Comparison of ENCODE assay signal across 16 cellular contexts in the genomic region with DNA sequence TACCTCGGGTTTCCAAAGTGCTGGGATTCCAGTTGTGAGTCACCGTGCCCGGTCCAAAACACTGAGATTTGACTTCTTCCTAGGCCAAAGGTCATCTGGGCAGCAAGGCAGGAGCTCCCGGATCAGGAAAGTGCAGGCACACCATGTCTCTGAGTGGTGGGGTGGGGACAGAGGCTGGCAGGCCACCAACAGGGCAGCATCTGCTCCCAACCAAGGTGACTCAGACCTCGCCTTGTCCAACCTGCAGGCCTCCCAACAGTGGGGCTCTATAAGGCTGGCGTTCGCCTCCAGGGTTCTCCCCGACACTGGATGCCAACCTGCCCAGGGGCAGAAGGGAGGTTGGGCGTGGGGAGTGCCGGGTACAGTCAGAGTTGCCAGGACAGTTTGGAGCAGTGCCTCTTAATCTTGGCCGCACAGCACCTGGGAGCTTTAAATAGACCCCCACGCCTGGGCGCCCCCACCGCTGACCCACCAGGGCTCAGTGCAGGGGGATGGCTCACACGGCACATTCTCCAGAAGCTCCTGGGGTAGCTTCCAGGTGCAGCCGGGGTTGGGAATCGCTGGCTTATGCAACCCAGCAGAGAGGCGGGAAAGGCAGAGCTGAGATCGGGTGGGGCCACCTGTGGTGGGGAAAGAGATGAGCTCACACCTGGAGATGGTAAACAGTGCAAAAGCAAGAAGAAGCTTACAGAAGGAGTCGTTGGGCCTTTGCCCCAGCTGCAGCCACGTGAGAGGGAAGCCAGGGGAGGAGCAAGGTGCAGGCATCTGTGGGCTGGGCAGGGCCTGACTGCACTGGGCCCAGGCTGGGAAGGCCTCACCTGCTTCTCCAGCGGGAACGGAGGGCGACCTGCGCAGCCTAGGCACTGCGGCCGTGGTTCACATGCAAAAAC. TPM values are rescaled to one million over a fixed set of nuclear protein-coding genes. Genes with fewer than 3 reads are reported as not detected.
DNase-seq lines count a peak whose midpoint lies in the region; ATAC-seq, FAIRE-seq and TF ChIP-seq lines count a peak whose summit lies in the region.
"Had no signal": no experiment of that assay in that cellular context is flagged by ENCODE, and none has a peak within 500 bp of the region (broad histone marks: within the 10 kb centered on the region; RNA-seq: fewer than 3 reads in every experiment).

No MANE protein-coding gene starts in this region.

- TF ChIP-seq POLR2A in suprapubic skin (IDR thresholded peaks at IDR 0.05), result no peak

- H3K9ac ChIP-seq in keratinocyte (ENCODE audit: control insufficient read depth, extremely low read depth, insufficient read depth, low read length), result peak overlapping the region; percentile 81

- POLR2A ChIA-PET in PC-9 (lab: Charles Lee; ENCODE audit: unreplicated experiment), result interaction anchor here (0.6 to 1.6 kb wide), 12 partner anchors 42 to 1704 kb away, joined by 3 to 13 read pairs (median 6); no protein-coding TSS in a partner anchor

- no peaks in the 10 kb centered on the region for H3K9me1 ChIP-seq in keratinocyte (ENCODE audit: control insufficient read depth, extremely low read depth, insufficient read depth, low read length)

- FAIRE-seq in keratinocyte (lab: Jason Lieb, UNC) (peak; percentile 95), frontal cortex (lab: Jason Lieb, UNC) (no peak)

- TSS peak; percentile 59 for BruUV-seq in PC-9 (replicated peaks; lab: Mats Ljungman, UMichigan)

- H3K4me3 ChIP-seq in PC-9 (peak overlapping the region; percentile 45; the same call in 1 of the 2 replicates), keratinocyte (ENCODE audit: control insufficient read depth in 2 of 3, extremely low read depth in 1 of 3, insufficient read depth in 2 of 3, low read depth in 1 of 3, low read length in 3 of 3) (peak overlapping the region in 1 of 3 experiments; percentile 22), suprapubic skin (peak overlapping the region; percentile 18)

- WGBS in suprapubic skin, result 38% methylated on average over 14 of the region's 27 CpGs

- H3K4me2 ChIP-seq in PC-9 (peak overlapping the region; percentile 73), keratinocyte (ENCODE audit: control insufficient read depth, extremely low read depth, insufficient read depth, low read depth, low read length) (peak overlapping the region; percentile 69)

- H4K20me1 ChIP-seq in PC-9 (ENCODE audit: insufficient read depth), result no peaks in the 10 kb centered on the region
- H4K20me1 ChIP-seq in keratinocyte (ENCODE audit: control insufficient read depth, extremely low read depth, insufficient read depth, low read length), result no peaks in the 10 kb centered on the region

- intact Hi-C loops in PC-9 (cut with micrococcal nuclease; ENCODE audit: unreplicated experiment), result loop anchor here (1.0 kb wide), 6 partner anchors 22 to 135 kb away; no protein-coding TSS in a partner anchor

- H3K9me2 ChIP-seq in PC-9 (ENCODE audit: insufficient read depth), result no peaks in the 10 kb centered on the region

- CTCF ChIA-PET in PC-9 (lab: Charles Lee), result interaction anchor here (0.5 to 1.2 kb wide), 3 partner anchors 59 to 134 kb away, joined by 4 to 7 read pairs (median 7); no protein-coding TSS in a partner anchor

- H3K4me1 ChIP-seq in PC-9 (replicated peaks; ENCODE audit: insufficient read depth) (peaks cover 37% of the 10 kb centered on the region), keratinocyte (ENCODE audit: control insufficient read depth, extremely low read depth, insufficient read depth, low read length) (peaks cover 27% of the 10 kb centered on the region), suprapubic skin (peaks cover 20% of the 10 kb centered on the region)

- no peak for TF ChIP-seq EP300 in suprapubic skin (IDR thresholded peaks at IDR 0.05)

- no peaks in the 10 kb centered on the region for H3K36me3 ChIP-seq in PC-9 (ENCODE audit: low read depth)
- H3K36me3 ChIP-seq in keratinocyte (ENCODE audit: control insufficient read depth in 2 of 2, extremely low read depth in 1 of 2, insufficient read depth in 2 of 2, low read length in 2 of 2), result no peaks in the 10 kb centered on the region
- H3K36me3 ChIP-seq in suprapubic skin, result no peaks in the 10 kb centered on the region

- H3K27ac ChIP-seq in PC-9 (peak overlapping the region; percentile 98), keratinocyte (ENCODE audit: control insufficient read depth, insufficient read depth, low read length) (peak overlapping the region; percentile 92), suprapubic skin (peak overlapping the region; percentile 92)

- DNase-seq in SIG-M5 treated with dmso at 0.1 percent for 504 hours (lab: John Stamatoyannopoulos, UW; ENCODE audit: unreplicated experiment) (peak; percentile 63), SIG-M5 (lab: John Stamatoyannopoulos, UW) (no peak), PC-9 (peak; percentile 94 to 97), keratinocyte (ENCODE audit: low read depth, low spot score) (peak; percentile 84), suprapubic skin (ENCODE audit: low spot score in 2 of 2) (peak; percentile 83 to 87), NCI-H1436 treated with DMSO at 0.1 percent for 48 hours (lab: John Stamatoyannopoulos, UW) (no peak), frontal cortex (ENCODE audit: low spot score in 2 of 2) (no peak)
- DNase-seq: ACHN; activated CD8-positive, alpha-beta memory T cell treated with anti-CD3 and anti-CD28 coated beads, Interleukin-2, amount 50 U/mL, for 4 hours; amniotic stem cell; DND-41; effector memory CD4-positive, alpha-beta T cell; NCI-H1105 treated with DMSO at 0.1 percent for 48 hours had no signal

- H3K27me3 ChIP-seq in PC-9 (ENCODE audit: insufficient read depth, low read depth), result no peaks in the 10 kb centered on the region
- H3K27me3 ChIP-seq in keratinocyte (ENCODE audit: control insufficient read depth, extremely low read depth, insufficient read depth, low read length), result no peaks in the 10 kb centered on the region
- no peaks in the 10 kb centered on the region for H3K27me3 ChIP-seq in suprapubic skin

- 0 out of 2 replicates have a peak, but pooled peaks have one; percentile 16 for TF ChIP-seq CTCF in PC-9 (conservative IDR thresholded peaks at IDR 0.05)
- no peak for TF ChIP-seq CTCF in keratinocyte (optimal IDR thresholded peaks at IDR 0.05 in 1 of 3, IDR thresholded peaks at IDR 0.05 in 1 of 3, conservative IDR thresholded peaks at IDR 0.05 in 1 of 3; ENCODE audit: extremely low read depth in 1 of 3, insufficient read depth in 2 of 3, low read length in 3 of 3)
- no peak for TF ChIP-seq CTCF in suprapubic skin (IDR thresholded peaks at IDR 0.05)

- dilution Hi-C loops in keratinocyte (cut with MboI; ENCODE audit: extremely low pct_ligation_motif_present, low sequenced_read_pairs), result no loop called here

- peaks cover 24% of the 10 kb centered on the region for H3F3A ChIP-seq in PC-9 (ENCODE audit: insufficient read depth, low read depth)

- H2AFZ ChIP-seq in PC-9, result 0 out of 2 replicates have a peak overlapping the region, but pooled peaks have one; percentile 58
- peak overlapping the region; percentile 27 for H2AFZ ChIP-seq in keratinocyte (ENCODE audit: control insufficient read depth, low read length)

- H3K9me3 ChIP-seq in PC-9 (ENCODE audit: insufficient read depth, low read depth), result no peaks in the 10 kb centered on the region
- peaks cover 3% of the 10 kb centered on the region for H3K9me3 ChIP-seq in keratinocyte (ENCODE audit: control insufficient read depth, low read depth, low read length)
- H3K9me3 ChIP-seq in suprapubic skin, result no peaks in the 10 kb centered on the region

- ATAC-seq in GM21825 (IDR thresholded peaks at IDR 0.05; ENCODE audit: unreplicated experiment), result no peak

- H3K79me2 ChIP-seq in PC-9 (ENCODE audit: low read depth) (no peaks in the 10 kb centered on the region; the same call in 1 of the 2 replicates), keratinocyte (ENCODE audit: control insufficient read depth, insufficient read depth, low read length) (no peaks in the 10 kb centered on the region)

RNA-seq across cellular contexts. Expression of a gene that starts 10.9 kb away (rescaled TPM):
- total RNA-seq in PC-9 (2021), result 3.0 and 6.3 TPM in 2 replicates
- polyA plus RNA-seq in keratinocyte, result 5.7 to 11.4 TPM (median 7.3 TPM) in 3 replicates
- 251 TPM for polyA plus RNA-seq in keratinocyte (2011; ENCODE audit: low read depth)
- polyA plus RNA-seq in keratinocyte (2011; cell fraction: cytosol; rRNA removed), result 2.1 and 5.6 TPM in 2 replicates
- polyA plus RNA-seq in keratinocyte (2011; cell fraction: nucleus; rRNA removed), result 5.2 and 5.9 TPM in 2 replicates
- 19.1 and 439 TPM in 2 replicates for polyA plus RNA-seq in keratinocyte (2012; ENCODE audit: low replicate concordance)
- polyA minus RNA-seq in keratinocyte, result 0.39 to 0.66 TPM in 2 of 3 replicates, not detected in the other
- 4.0 TPM for polyA minus RNA-seq in keratinocyte (2011; cell fraction: cytosol; rRNA and poly(A)+ RNA removed)
- polyA minus RNA-seq in keratinocyte (2011; cell fraction: nucleus; rRNA and poly(A)+ RNA removed), result 4.1 and 6.1 TPM in 2 replicates
- 1,000 to 10,000 TPM in 3 of 4 donors, 100 to 1,000 TPM in 1; 429 to 3,135 (median 2,230) TPM for total RNA-seq in suprapubic skin
- total RNA-seq in frontal cortex, result not detected
- total RNA-seq: mononuclear cell, temporal lobe had no signal

RNA-seq across cellular contexts. Expression of a gene that starts 36.2 kb away (rescaled TPM):
- total RNA-seq in PC-9 (2021) (not detected in 2 replicates), suprapubic skin (100 to 1,000 TPM in 2 of 4 donors, 10 to 100 TPM in 2; 27.4 to 296 (median 105) TPM), frontal cortex (under 0.01 TPM)
- polyA plus RNA-seq in keratinocyte, result 7.6 to 20.2 TPM (median 14.1 TPM) in 3 replicates
- 16.6 TPM for polyA plus RNA-seq in keratinocyte (2011; ENCODE audit: low read depth)
- 10.4 and 31.2 TPM in 2 replicates for polyA plus RNA-seq in keratinocyte (2011; cell fraction: cytosol; rRNA removed)
- 11.9 and 17.6 TPM in 2 replicates for polyA plus RNA-seq in keratinocyte (2011; cell fraction: nucleus; rRNA removed)
- 15.7 and 23.6 TPM in 2 replicates for polyA plus RNA-seq in keratinocyte (2012; ENCODE audit: low replicate concordance)
- polyA minus RNA-seq in keratinocyte, result 2.7 to 5.2 TPM (median 4.4 TPM) in 3 replicates
- 17.1 TPM for polyA minus RNA-seq in keratinocyte (2011; cell fraction: cytosol; rRNA and poly(A)+ RNA removed)
- polyA minus RNA-seq in keratinocyte (2011; cell fraction: nucleus; rRNA and poly(A)+ RNA removed), result 4.6 and 6.0 TPM in 2 replicates
- total RNA-seq: mononuclear cell, temporal lobe had no signal

Comparison
In these comparisons a context has a peak if more than half of its experiments do, and no peak if none do; other contexts are left out.
1. DNase-seq: peak in SIG-M5 treated with dmso at 0.1 percent for 504 hours (single experiment), PC-9 (2 of 2), keratinocyte (single experiment) and suprapubic skin (2 of 2); none in SIG-M5 (single experiment), NCI-H1436 treated with DMSO at 0.1 percent for 48 hours (single experiment) and frontal cortex (0 of 2).
2. RNA of a gene that starts 10.9 kb away (total RNA-seq): 429 to 3,135 TPM in suprapubic skin; 3.0 to 6.3 TPM in PC-9 and not detected in frontal cortex (single experiment); every median in the first group is over 10 times any median in the second.
3. RNA of a gene that starts 36.2 kb away (total RNA-seq): 27.4 to 296 TPM in suprapubic skin; not detected in PC-9 and under 0.01 TPM in frontal cortex (single experiment); every median in the first group is over 10 times any median in the second.
4. Peak in every context shown above with its lines, with median percentiles within 50 percentile points of each other: H3K27ac ChIP-seq.